12 cellular contexts compared by ENCODE assay signal in the genomic region with DNA sequence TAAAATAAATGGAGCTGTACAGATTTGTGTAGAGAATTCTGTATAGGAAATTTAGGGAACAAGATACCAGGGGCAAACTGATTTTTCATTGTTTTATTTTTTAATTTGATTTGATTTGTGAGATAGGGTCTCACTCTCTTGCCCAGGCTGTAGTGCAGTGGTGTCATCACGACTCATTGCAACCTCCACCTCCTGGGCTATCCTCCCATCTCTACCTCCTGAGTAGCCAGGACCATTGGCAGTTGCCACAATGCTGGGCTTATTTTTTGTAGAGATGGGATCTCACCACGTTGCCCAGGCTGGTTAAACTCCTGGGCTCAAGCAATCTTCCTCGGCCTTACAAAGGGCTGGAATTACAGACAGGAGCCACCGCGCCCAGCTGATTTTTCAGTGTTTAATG. TPM values are rescaled to one million over a fixed set of nuclear protein-coding genes. Genes with fewer than 3 reads are reported as not detected.
"Had no signal": no experiment of that assay in that cellular context is flagged by ENCODE, and none has a peak within 500 bp of the region (broad histone marks: within the 10 kb centered on the region; RNA-seq: fewer than 3 reads in every experiment).

No MANE protein-coding gene starts in this region.

- H3K27ac ChIP-seq: HL-60, KMS-11 had no signal

- FAIRE-seq: H1, H54 had no signal

- H2AFZ ChIP-seq: GM23338 had no signal

- H3K4me2 ChIP-seq: GM23338, KMS-11 had no signal

- H3K9ac ChIP-seq: KMS-11 had no signal

- H3K4me3 ChIP-seq: GM23338 had no signal

- DNase-seq: H9, HCEC 1CT, HFFc6, IMR-90, Karpas-422, KBM-7 had no signal

- ATAC-seq: GM23338 had no signal

RNA-seq across cellular contexts. Expression of a gene that starts 43.4 kb away (rescaled TPM):
- total RNA-seq: HFFc6, HT1080, IMR-90 had no signal
